1 cellular context compared by ENCODE assay signal in the genomic region with DNA sequence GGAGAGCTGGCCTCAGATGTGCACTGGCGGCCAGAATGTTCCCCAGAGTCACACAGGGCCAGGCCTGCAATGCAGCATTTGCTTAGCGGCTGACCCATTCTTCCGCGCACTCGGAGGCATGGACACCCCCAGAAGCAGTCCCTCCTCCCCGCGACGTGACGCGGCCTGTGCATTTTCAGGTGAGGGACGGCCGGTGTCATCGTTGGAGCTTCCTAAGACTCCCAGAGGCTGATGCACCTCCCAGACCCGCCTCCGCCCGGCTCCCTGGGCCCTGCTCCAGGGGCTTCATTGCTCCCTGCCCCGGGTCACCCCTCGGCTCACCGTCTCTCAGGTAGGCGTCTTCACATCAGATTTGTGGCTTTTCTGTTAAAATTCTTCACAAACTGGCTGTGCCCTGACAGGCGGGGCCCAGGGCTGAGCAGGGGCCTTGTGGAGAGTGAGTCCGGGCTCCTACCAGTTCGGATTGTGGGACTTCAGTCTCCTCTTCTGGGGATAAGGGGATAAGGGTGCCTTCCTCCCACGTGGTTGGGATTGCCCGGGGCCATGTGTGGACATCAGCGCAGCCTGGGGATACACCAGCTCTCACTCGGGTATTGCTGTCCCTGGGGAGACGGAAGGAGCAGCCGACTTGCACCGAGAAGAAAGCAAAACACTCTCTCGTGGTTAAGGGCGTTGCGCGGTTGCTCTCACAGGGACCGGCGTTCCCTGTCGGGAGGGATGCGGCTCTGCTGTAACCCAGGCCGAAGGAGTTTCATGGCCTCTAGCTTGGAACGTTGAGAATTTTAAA.
TF ChIP-seq lines count a peak whose summit lies in the region.

No MANE protein-coding gene starts in this region.

TF ChIP-seq in SK-N-SH treated with all-trans-retinoic acid at 6 μM for 48 hours, 23 proteins besides CTCF, POLR2A, EP300 and RAD21 (continued from another document):
- TF ChIP-seq, protein P1, sequence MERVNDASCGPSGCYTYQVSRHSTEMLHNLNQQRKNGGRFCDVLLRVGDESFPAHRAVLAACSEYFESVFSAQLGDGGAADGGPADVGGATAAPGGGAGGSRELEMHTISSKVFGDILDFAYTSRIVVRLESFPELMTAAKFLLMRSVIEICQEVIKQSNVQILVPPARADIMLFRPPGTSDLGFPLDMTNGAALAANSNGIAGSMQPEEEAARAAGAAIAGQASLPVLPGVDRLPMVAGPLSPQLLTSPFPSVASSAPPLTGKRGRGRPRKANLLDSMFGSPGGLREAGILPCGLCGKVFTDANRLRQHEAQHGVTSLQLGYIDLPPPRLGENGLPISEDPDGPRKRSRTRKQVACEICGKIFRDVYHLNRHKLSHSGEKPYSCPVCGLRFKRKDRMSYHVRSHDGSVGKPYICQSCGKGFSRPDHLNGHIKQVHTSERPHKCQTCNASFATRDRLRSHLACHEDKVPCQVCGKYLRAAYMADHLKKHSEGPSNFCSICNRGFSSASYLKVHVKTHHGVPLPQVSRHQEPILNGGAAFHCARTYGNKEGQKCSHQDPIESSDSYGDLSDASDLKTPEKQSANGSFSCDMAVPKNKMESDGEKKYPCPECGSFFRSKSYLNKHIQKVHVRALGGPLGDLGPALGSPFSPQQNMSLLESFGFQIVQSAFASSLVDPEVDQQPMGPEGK (CRISPR knock-in tag; IDR thresholded peaks at IDR 0.05; ENCODE audit: borderline replicate concordance) = no peak
- no peak for TF ChIP-seq ZC3H10 (CRISPR knock-in tag; IDR thresholded peaks at IDR 0.05)
- no peak for TF ChIP-seq TCF4 (CRISPR knock-in tag; IDR thresholded peaks at IDR 0.05; ENCODE audit: borderline replicate concordance)
- no peak for TF ChIP-seq OSR1 (CRISPR knock-in tag; IDR thresholded peaks at IDR 0.05)
- no peak for TF ChIP-seq BACH2 (CRISPR knock-in tag; IDR thresholded peaks at IDR 0.05; ENCODE audit: borderline replicate concordance)
- no peak for TF ChIP-seq ARNTL (CRISPR knock-in tag; IDR thresholded peaks at IDR 0.05; ENCODE audit: borderline replicate concordance, low read depth)
- no peak for TF ChIP-seq ESRRG (CRISPR knock-in tag; IDR thresholded peaks at IDR 0.05)
